13 cellular contexts compared by ENCODE assay signal in genomic region chr19:41696402-41697197, GRCh38. TPM values are rescaled to one million over a fixed set of nuclear protein-coding genes. Genes with fewer than 3 reads are reported as not detected.
DNase-seq lines count a peak whose midpoint lies in the region; ATAC-seq and TF ChIP-seq lines count a peak whose summit lies in the region.
"Had no signal": no experiment of that assay in that cellular context is flagged by ENCODE, and none has a peak within 500 bp of the region (broad histone marks: within the 10 kb centered on the region; RNA-seq: fewer than 3 reads in every experiment).

No MANE protein-coding gene starts in this region.

- H3K27ac ChIP-seq in GM23248 (no peak overlapping the region), WERI-Rb-1 (no peak overlapping the region), smooth muscle cell (ENCODE audit: low read depth) (no peak overlapping the region)
- H3K27ac ChIP-seq: ovary, SK-N-MC, suprapubic skin had no signal

- H3K9me2 ChIP-seq in GM23248 (ENCODE audit: insufficient read depth): no peaks in the 10 kb centered on the region

- H2AFZ ChIP-seq in GM23248 (no peak overlapping the region), smooth muscle cell (ENCODE audit: low read depth) (no peak overlapping the region)

- H3K36me3 ChIP-seq in GM23248 (ENCODE audit: low read depth) (no peaks in the 10 kb centered on the region), WERI-Rb-1 (no peaks in the 10 kb centered on the region), smooth muscle cell (ENCODE audit: low read depth) (no peaks in the 10 kb centered on the region)
- H3K36me3 ChIP-seq: ovary, suprapubic skin had no signal

- in situ Hi-C loops in GM23248 (cut with MboI): no loop called here

- H3K79me2 ChIP-seq in GM23248 (ENCODE audit: insufficient read depth): no peaks in the 10 kb centered on the region
- H3K79me2 ChIP-seq in smooth muscle cell (ENCODE audit: low read depth): no peaks in the 10 kb centered on the region

- 22% methylated on average over 7 of the region's 7 CpGs for WGBS in GM23248 (ENCODE audit: low coverage in 1 of 2, low lambda C conversion rate in 2 of 2, missing lambda C conversion rate in 2 of 2), 2 experiments
- WGBS in smooth muscle cell (ENCODE audit: low lambda C conversion rate): 70% methylated on average over 7 of the region's 7 CpGs

- H4K20me1 ChIP-seq in GM23248 (ENCODE audit: insufficient read depth) (no peaks in the 10 kb centered on the region), smooth muscle cell (ENCODE audit: low read depth) (no peaks in the 10 kb centered on the region)

- H3K9me3 ChIP-seq in GM23248 (ENCODE audit: low read depth) (no peaks in the 10 kb centered on the region), WERI-Rb-1 (ENCODE audit: severe bottlenecking) (no peaks in the 10 kb centered on the region), smooth muscle cell (replicated peaks; ENCODE audit: low read depth) (peaks cover 2% of the 10 kb centered on the region)
- H3K9me3 ChIP-seq: ovary, suprapubic skin had no signal

- DNase-seq in AML-193 (lab: John Stamatoyannopoulos, UW) (peak; percentile 1 to 14), GM23248 (peak; percentile 16), UCSD-AML1 (lab: John Stamatoyannopoulos, UW; ENCODE audit: unreplicated experiment) (peak; percentile 31), left lobe of liver (ENCODE audit: low spot score) (peak; percentile 31), WERI-Rb-1 (no peak), smooth muscle cell (lab: John Stamatoyannopoulos, UW; ENCODE audit: unreplicated experiment) (no peak)
- DNase-seq: NCI-H2227 treated with DMSO at 0.1 percent for 48 hours; ovary; stimulated activated CD4-positive, alpha-beta T cell treated with anti-CD3 and anti-CD28 coated beads, Interleukin-4, amount 100 ng/mL, for 4 hours had no signal

- TF ChIP-seq CTCF in WERI-Rb-1 (IDR thresholded peaks at IDR 0.05; ENCODE audit: low read depth, low read length) (no peak), smooth muscle cell (IDR thresholded peaks at IDR 0.05; ENCODE audit: borderline replicate concordance, insufficient read depth, poor library complexity, severe bottlenecking) (no peak)

- H3K27me3 ChIP-seq in GM23248 (replicated peaks; ENCODE audit: insufficient read depth) (peaks cover 10% of the 10 kb centered on the region), WERI-Rb-1 (ENCODE audit: insufficient read depth, low read depth, severe bottlenecking) (peaks cover 78% of the 10 kb centered on the region), smooth muscle cell (ENCODE audit: low read depth) (no peaks in the 10 kb centered on the region)
- H3K27me3 ChIP-seq: ovary had no signal

- ATAC-seq in left lobe of liver (peak; percentile 24), GM21447 (IDR thresholded peaks at IDR 0.05; ENCODE audit: unreplicated experiment) (no peak), HG03025 (IDR thresholded peaks at IDR 0.05; ENCODE audit: low FRiP score, unreplicated experiment) (no peak)

- H3F3A ChIP-seq in GM23248 (ENCODE audit: insufficient read depth) (no peaks in the 10 kb centered on the region), smooth muscle cell (ENCODE audit: low read depth) (no peaks in the 10 kb centered on the region)

- H3K4me2 ChIP-seq in GM23248 (ENCODE audit: unreplicated experiment) (no peak overlapping the region), smooth muscle cell (no peak overlapping the region)

- H3K9ac ChIP-seq in GM23248 (no peak overlapping the region), smooth muscle cell (ENCODE audit: low read depth) (no peak overlapping the region)

- H3K4me3 ChIP-seq in GM23248: no peak overlapping the region
- H3K4me3 ChIP-seq in WERI-Rb-1 (ENCODE audit: low read depth, low read length): no peak overlapping the region
- no peak overlapping the region for H3K4me3 ChIP-seq in smooth muscle cell
- H3K4me3 ChIP-seq: ovary, SK-N-MC, suprapubic skin had no signal

- no peaks in the 10 kb centered on the region for H3K4me1 ChIP-seq in GM23248 (ENCODE audit: insufficient read depth)
- H3K4me1 ChIP-seq in smooth muscle cell (ENCODE audit: low read depth): no peaks in the 10 kb centered on the region
- H3K4me1 ChIP-seq: suprapubic skin had no signal

RNA-seq across cellular contexts. Expression of gene CEACAM7, which starts 8.5 kb away (rescaled TPM):
- not detected in 2 replicates for total RNA-seq in GM23248 (2014; rRNA removed; shearing (Covaris generic))
- not detected in 2 replicates for polyA plus RNA-seq in GM23248 (2016; fragmentation: Nextera tagmentation; extraction: Ambion mirVana)
- not detected for total RNA-seq in left lobe of liver
- not detected in 2 replicates for total RNA-seq in smooth muscle cell
- not detected in 2 replicates for polyA plus RNA-seq in smooth muscle cell
- polyA plus RNA-seq: ovary had no signal

RNA-seq across cellular contexts. Expression of gene CEACAM5, which starts 11.8 kb away (rescaled TPM):
- total RNA-seq in GM23248 (2014; rRNA removed; shearing (Covaris generic)): not detected in 2 replicates
- not detected in 2 replicates for polyA plus RNA-seq in GM23248 (2016; fragmentation: Nextera tagmentation; extraction: Ambion mirVana)
- total RNA-seq in left lobe of liver: 0.81 TPM
- not detected in 2 replicates for total RNA-seq in smooth muscle cell
- not detected in 2 replicates for polyA plus RNA-seq in smooth muscle cell
- polyA plus RNA-seq: ovary had no signal

RNA-seq across cellular contexts. Expression of gene CEACAM6, which starts 58.7 kb away (rescaled TPM):
- not detected in 2 replicates for total RNA-seq in GM23248 (2014; rRNA removed; shearing (Covaris generic))
- polyA plus RNA-seq in GM23248 (2016; fragmentation: Nextera tagmentation; extraction: Ambion mirVana): not detected in 2 replicates
- total RNA-seq in left lobe of liver: 0.58 TPM
- total RNA-seq in smooth muscle cell: not detected in 2 replicates
- polyA plus RNA-seq in smooth muscle cell: not detected in 2 replicates

Comparison
In these comparisons a context has a peak if more than half of its experiments do, and no peak if none do; other contexts are left out.
1. DNase-seq: peak in AML-193 (2 of 2), GM23248 (single experiment), UCSD-AML1 (single experiment) and left lobe of liver (single experiment); none in WERI-Rb-1 (single experiment) and smooth muscle cell (single experiment).